Comparison of ENCODE assay signal across 9 cellular contexts in genomic region chr20:46970937-46971630, GRCh38.
DNase-seq lines count a peak whose midpoint lies in the region; ATAC-seq and TF ChIP-seq lines count a peak whose summit lies in the region.
"Had no signal": no experiment of that assay in that cellular context is flagged by ENCODE, and none has a peak within 500 bp of the region (broad histone marks: within the 10 kb centered on the region; RNA-seq: fewer than 3 reads in every experiment).

No MANE protein-coding gene starts in this region.

- peak overlapping the region; percentile 10 to 70 (median 37); a peak in 5 of 7 replicates for H3K27ac Mint-ChIP-seq in H9
- peak overlapping the region; percentile 93 for H3K27ac Mint-ChIP-seq in glutamatergic neuron (ENCODE audit: unreplicated experiment)
- H3K27ac Mint-ChIP-seq in activated T-helper 1 cell treated with anti-CD3 and anti-CD28 coated beads, Interleukin-12 subunit alpha, Interleukin-12 subunit beta, Interleukin-2, Interleukin-4 antibody, amounts not matched to agents 30 ng/mL and 10 ng/mL and 1 ng/mL, durations not matched to agents 14 hours and 24 hours and 36 hours, result no peak overlapping the region

- H2AFZ ChIP-seq in H9 (ENCODE audit: low read length), result no peak overlapping the region

- no peak overlapping the region for H3K56ac ChIP-seq in H9 (ENCODE audit: insufficient read length, low read depth, low read length)

- H3K9me3 Mint-ChIP-seq in H9, result no peaks in the 10 kb centered on the region
- H3K9me3 Mint-ChIP-seq in glutamatergic neuron (ENCODE audit: unreplicated experiment), result peaks cover 12% of the 10 kb centered on the region
- no peaks in the 10 kb centered on the region for H3K9me3 Mint-ChIP-seq in activated T-helper 1 cell treated with anti-CD3 and anti-CD28 coated beads, Interleukin-12 subunit alpha, Interleukin-12 subunit beta, Interleukin-2, Interleukin-4 antibody, amounts not matched to agents 30 ng/mL and 10 ng/mL and 1 ng/mL, durations not matched to agents 14 hours and 24 hours and 36 hours
- H3K9me3 Mint-ChIP-seq: central memory CD8-positive, alpha-beta T cell had no signal

- H3K9me3 ChIP-seq in H9 (ENCODE audit: control insufficient read depth, low read depth, low read length), result no peaks in the 10 kb centered on the region
- no peaks in the 10 kb centered on the region for H3K9me3 ChIP-seq in RWPE2 (ENCODE audit: severe bottlenecking)
- H3K9me3 ChIP-seq in gastrocnemius medialis, result no peaks in the 10 kb centered on the region

- no peak overlapping the region for H3K23ac ChIP-seq in H9 (ENCODE audit: insufficient read length, low read depth, low read length)

- H3K27ac ChIP-seq in H9 (ENCODE audit: insufficient read length, low read depth, low read length) (no peak overlapping the region), RWPE2 (ENCODE audit: poor library complexity, severe bottlenecking) (no peak overlapping the region), gastrocnemius medialis (no peak overlapping the region)

- no peak overlapping the region for H4K8ac ChIP-seq in H9 (replicated peaks; ENCODE audit: insufficient read length, low read depth, low read length)

- H2BK15ac ChIP-seq in H9 (ENCODE audit: low read depth, low read length), result no peak overlapping the region

- no peak overlapping the region for H2BK20ac ChIP-seq in H9 (ENCODE audit: low read depth, low read length, poor library complexity, severe bottlenecking)

- no peak for TF ChIP-seq POLR2A in gastrocnemius medialis (IDR thresholded peaks at IDR 0.05)

- H3K4me3 ChIP-seq in RWPE2 (ENCODE audit: severe bottlenecking) (no peak overlapping the region), gastrocnemius medialis (no peak overlapping the region)

- no peak overlapping the region for H2BK5ac ChIP-seq in H9 (ENCODE audit: insufficient read length, low read length)

- WGBS in H9 (ENCODE audit: extremely low coverage, insufficient read length, low lambda C conversion rate), result no CpG with 5 or more reads among the region's 4 CpGs

- H2BK12ac ChIP-seq in H9 (ENCODE audit: insufficient read length, low read depth, low read length), result no peak overlapping the region

- H3K4me1 ChIP-seq in H9 (ENCODE audit: insufficient read depth, low read length) (no peaks in the 10 kb centered on the region), RWPE2 (ENCODE audit: insufficient read depth, poor library complexity, severe bottlenecking) (peaks cover 10% of the 10 kb centered on the region), gastrocnemius medialis (no peaks in the 10 kb centered on the region)

- H3K36me3 ChIP-seq in RWPE2 (ENCODE audit: low read depth) (no peaks in the 10 kb centered on the region), gastrocnemius medialis (no peaks in the 10 kb centered on the region)

- H3K14ac ChIP-seq in H9 (ENCODE audit: insufficient read depth, low read length), result no peak overlapping the region

- ATAC-seq in RWPE2 (ENCODE audit: low read depth) (peak; percentile 96), GM19351 (IDR thresholded peaks at IDR 0.05; ENCODE audit: unreplicated experiment) (no peak), gastrocnemius medialis (no peak)

- no peaks in the 10 kb centered on the region for H4K20me1 ChIP-seq in H9 (ENCODE audit: control insufficient read depth, insufficient read depth, insufficient read length)

- peak overlapping the region; percentile 89 for H3T11ph ChIP-seq in H9 (ENCODE audit: low read length)

- peak overlapping the region; percentile 33 for H3K18ac ChIP-seq in H9 (ENCODE audit: insufficient read length, low read depth, low read length)

- no peak overlapping the region for H4K5ac ChIP-seq in H9 (ENCODE audit: insufficient read length, low read depth, low read length)

- DNase-seq in AG09319 (ENCODE audit: extremely low read depth, low read depth), result peak; percentile 40
- DNase-seq in H9, result peak; percentile 87
- peak; percentile 79 for DNase-seq in RWPE2 (ENCODE audit: low spot score)
- no peak for DNase-seq in glutamatergic neuron
- no peak for DNase-seq in activated T-helper 1 cell treated with anti-CD3 and anti-CD28 coated beads, Interleukin-12 subunit alpha, Interleukin-12 subunit beta, Interleukin-2, Interleukin-4 antibody, amounts not matched to agents 30 ng/mL and 10 ng/mL and 1 ng/mL, durations not matched to agents 14 hours and 24 hours and 36 hours (ENCODE audit: low spot score)
- no peak for DNase-seq in NK-92 treated with Interleukin-12 subunit alpha and Interleukin-12 subunit beta, amount 100 ng/mL, for 24 hours (lab: John Stamatoyannopoulos, UW)
- no peak for DNase-seq in gastrocnemius medialis

- H3K27me3 ChIP-seq in H9 (ENCODE audit: insufficient read depth, low read length) (no peaks in the 10 kb centered on the region), RWPE2 (ENCODE audit: insufficient read depth, poor library complexity, severe bottlenecking) (no peaks in the 10 kb centered on the region), gastrocnemius medialis (no peaks in the 10 kb centered on the region)

- no peak overlapping the region for H3K9ac ChIP-seq in H9 (ENCODE audit: extremely low read depth, insufficient read length, low read length)

- peaks cover 6 to 8% of the 10 kb centered on the region in 2 experiments for H3K4me1 Mint-ChIP-seq in H9
- H3K4me1 Mint-ChIP-seq in glutamatergic neuron (ENCODE audit: low read depth, unreplicated experiment), result peaks cover 52% of the 10 kb centered on the region
- H3K4me1 Mint-ChIP-seq in activated T-helper 1 cell treated with anti-CD3 and anti-CD28 coated beads, Interleukin-12 subunit alpha, Interleukin-12 subunit beta, Interleukin-2, Interleukin-4 antibody, amounts not matched to agents 30 ng/mL and 10 ng/mL and 1 ng/mL, durations not matched to agents 14 hours and 24 hours and 36 hours (ENCODE audit: low read depth), result peaks cover 17% of the 10 kb centered on the region

- H3K79me2 ChIP-seq in H9 (ENCODE audit: insufficient read depth, low read length), result no peaks in the 10 kb centered on the region

- no peak overlapping the region for H3K4me2 ChIP-seq in H9 (ENCODE audit: insufficient read depth, insufficient read length, low read length)

- no peak overlapping the region for H2AK5ac ChIP-seq in H9 (ENCODE audit: insufficient read length, low read length)

- H3K4ac ChIP-seq in H9 (ENCODE audit: low read depth, low read length), result no peak overlapping the region; the same call in 1 of the 2 replicates

- intact Hi-C loops in activated T-helper 1 cell treated with anti-CD3 and anti-CD28 coated beads, Interleukin-12 subunit alpha, Interleukin-12 subunit beta, Interleukin-2, Interleukin-4 antibody, amounts not matched to agents 30 ng/mL and 10 ng/mL and 1 ng/mL, durations not matched to agents 14 hours and 24 hours and 36 hours (cut with micrococcal nuclease), result loop anchor here (1.0 kb wide), 1 partner anchor 23 kb away; no protein-coding TSS in a partner anchor
- intact Hi-C loops in gastrocnemius medialis (cut with DNase I; ENCODE audit: low total_unique reads), result loop anchor here (10.0 kb wide), 1 partner anchor 56 kb away; no protein-coding TSS in a partner anchor

- TF ChIP-seq CTCF in AG09319 (IDR thresholded peaks at IDR 0.05; ENCODE audit: low read depth, low read length), result no peak
- no peak for TF ChIP-seq CTCF in H9 (conservative IDR thresholded peaks at IDR 0.05)
- no peak for TF ChIP-seq CTCF in RWPE2 (IDR thresholded peaks at IDR 0.05; ENCODE audit: poor library complexity, severe bottlenecking)
- no peak for TF ChIP-seq CTCF in glutamatergic neuron (IDR thresholded peaks at IDR 0.05; ENCODE audit: partially characterized antibody, unreplicated experiment)
- TF ChIP-seq CTCF in gastrocnemius medialis (IDR thresholded peaks at IDR 0.05 in 4 of 5, conservative IDR thresholded peaks at IDR 0.05 in 1 of 5), result no peak

- H3K23me2 ChIP-seq in H9 (ENCODE audit: insufficient read length, low read depth, low read length, poor library complexity, severe bottlenecking), result no peaks in the 10 kb centered on the region

- no peaks in the 10 kb centered on the region for H3K79me1 ChIP-seq in H9 (ENCODE audit: insufficient read depth, low read depth, low read length, poor library complexity, severe bottlenecking)

- H3K27me3 Mint-ChIP-seq in H9 (ENCODE audit: low read depth) (peaks cover 2% of the 10 kb centered on the region; the same call in 1 of the 2 replicates), glutamatergic neuron (ENCODE audit: unreplicated experiment) (peaks cover 11% of the 10 kb centered on the region)
- H3K27me3 Mint-ChIP-seq in activated T-helper 1 cell treated with anti-CD3 and anti-CD28 coated beads, Interleukin-12 subunit alpha, Interleukin-12 subunit beta, Interleukin-2, Interleukin-4 antibody, amounts not matched to agents 30 ng/mL and 10 ng/mL and 1 ng/mL, durations not matched to agents 14 hours and 24 hours and 36 hours (ENCODE audit: insufficient read depth), result peaks cover 25% of the 10 kb centered on the region

- H3K4me3 Mint-ChIP-seq in H9, result no peak overlapping the region; a peak in 1 of 5 replicates
- H3K4me3 Mint-ChIP-seq in glutamatergic neuron (ENCODE audit: unreplicated experiment), result peak overlapping the region; percentile 72
- H3K4me3 Mint-ChIP-seq in activated T-helper 1 cell treated with anti-CD3 and anti-CD28 coated beads, Interleukin-12 subunit alpha, Interleukin-12 subunit beta, Interleukin-2, Interleukin-4 antibody, amounts not matched to agents 30 ng/mL and 10 ng/mL and 1 ng/mL, durations not matched to agents 14 hours and 24 hours and 36 hours, result no peak overlapping the region
- H3K4me3 Mint-ChIP-seq: central memory CD8-positive, alpha-beta T cell had no signal

- H3K36me3 Mint-ChIP-seq in H9 (ENCODE audit: insufficient read depth in 1 of 3, low read depth in 3 of 3) (no peaks in the 10 kb centered on the region), glutamatergic neuron (ENCODE audit: unreplicated experiment) (no peaks in the 10 kb centered on the region)
- H3K36me3 Mint-ChIP-seq in activated T-helper 1 cell treated with anti-CD3 and anti-CD28 coated beads, Interleukin-12 subunit alpha, Interleukin-12 subunit beta, Interleukin-2, Interleukin-4 antibody, amounts not matched to agents 30 ng/mL and 10 ng/mL and 1 ng/mL, durations not matched to agents 14 hours and 24 hours and 36 hours (ENCODE audit: low read depth), result no peaks in the 10 kb centered on the region

- H4K91ac ChIP-seq in H9 (ENCODE audit: insufficient read length, low read depth, low read length), result no peak overlapping the region

- no peak overlapping the region for H2BK120ac ChIP-seq in H9 (ENCODE audit: low read depth, low read length, poor library complexity, severe bottlenecking)

- in situ Hi-C loops in gastrocnemius medialis (cut with MboI; ENCODE audit: low sequenced_read_pairs in 4 of 4), result no loop called here

Comparison
In these comparisons a context has a peak if more than half of its experiments do, and no peak if none do; other contexts are left out.
1. DNase-seq: peak in AG09319 (single experiment), H9 (single experiment) and RWPE2 (single experiment); none in glutamatergic neuron (single experiment), activated T-helper 1 cell treated with anti-CD3 and anti-CD28 coated beads, Interleukin-12 subunit alpha, Interleukin-12 subunit beta, Interleukin-2, Interleukin-4 antibody, amounts not matched to agents 30 ng/mL and 10 ng/mL and 1 ng/mL, durations not matched to agents 14 hours and 24 hours and 36 hours (single experiment), NK-92 treated with Interleukin-12 subunit alpha and Interleukin-12 subunit beta, amount 100 ng/mL, for 24 hours (single experiment) and gastrocnemius medialis (0 of 2).